12 cellular contexts compared by ENCODE assay signal in the genomic region with DNA sequence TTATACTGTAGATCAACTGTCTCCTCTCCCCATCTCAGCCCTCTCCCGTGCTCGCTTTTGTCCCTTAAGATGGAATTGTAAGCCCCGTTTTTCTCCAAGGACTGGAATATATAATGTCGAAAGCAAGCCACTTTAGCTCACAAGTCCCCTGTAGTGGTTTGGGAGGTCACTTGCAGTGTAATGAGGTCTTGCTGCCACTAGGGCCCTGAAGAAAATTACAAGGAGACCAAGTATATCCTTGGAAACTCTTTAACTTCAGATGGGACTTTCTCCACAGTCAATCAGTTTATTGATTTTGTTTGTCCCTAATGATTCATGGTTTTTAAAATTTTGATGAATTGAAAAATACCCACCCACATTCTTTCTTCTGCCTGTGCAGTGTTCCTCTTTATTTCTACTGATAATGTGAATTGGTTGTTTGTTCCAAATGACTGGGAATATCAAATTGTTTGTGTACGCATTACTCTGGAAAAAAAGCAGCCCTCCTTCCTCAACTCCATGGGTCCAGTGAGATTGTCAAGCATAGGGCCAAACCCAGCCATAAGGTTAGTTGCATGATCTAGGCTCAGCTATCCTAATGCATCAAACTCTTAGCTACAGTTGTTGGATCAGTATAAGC.
DNase-seq lines count a peak whose midpoint lies in the region; ATAC-seq and TF ChIP-seq lines count a peak whose summit lies in the region.
"Had no signal": no experiment of that assay in that cellular context is flagged by ENCODE, and none has a peak within 500 bp of the region (broad histone marks: within the 10 kb centered on the region; RNA-seq: fewer than 3 reads in every experiment).

No MANE protein-coding gene starts in this region.

- no peaks in the 10 kb centered on the region for H3K79me2 ChIP-seq in hepatocyte

- peak; percentile 12 for TF ChIP-seq CTCF in hepatocyte (IDR thresholded peaks at IDR 0.05; ENCODE audit: poor library complexity)
- no peak for TF ChIP-seq CTCF in psoas muscle (IDR thresholded peaks at IDR 0.05)
- TF ChIP-seq CTCF in tibial nerve (IDR thresholded peaks at IDR 0.05) = peak in 2 of 5 experiments; percentile 7 to 35

- intact Hi-C loops in psoas muscle (cut with DNase I) = no loop called here

- TF ChIP-seq EP300 in tibial nerve (IDR thresholded peaks at IDR 0.05) = no peak

- H2AFZ ChIP-seq in hepatocyte = no peak overlapping the region

- no peaks in the 10 kb centered on the region for H3K9me2 ChIP-seq in hepatocyte (replicated peaks; ENCODE audit: insufficient read depth)

- peak; percentile 73 for ATAC-seq in GM21447 (IDR thresholded peaks at IDR 0.05; ENCODE audit: unreplicated experiment)
- ATAC-seq in psoas muscle = no peak
- ATAC-seq in HG02981 (IDR thresholded peaks at IDR 0.05; ENCODE audit: unreplicated experiment) = no peak
- ATAC-seq: left colon had no signal

- H3K9me3 ChIP-seq in NT2/D1 (ENCODE audit: insufficient read depth, low read length) (no peaks in the 10 kb centered on the region), hepatocyte (ENCODE audit: low read depth) (no peaks in the 10 kb centered on the region), psoas muscle (no peaks in the 10 kb centered on the region), tibial nerve (no peaks in the 10 kb centered on the region)

- H3K36me3 ChIP-seq in NT2/D1 (ENCODE audit: insufficient read depth, insufficient read length, low read length) (no peaks in the 10 kb centered on the region), hepatocyte (replicated peaks; ENCODE audit: insufficient read depth, low read depth) (no peaks in the 10 kb centered on the region), psoas muscle (ENCODE audit: insufficient read depth in 1 of 2, low read depth in 1 of 2) (no peaks in the 10 kb centered on the region), tibial nerve (no peaks in the 10 kb centered on the region)

- H3K4me3 ChIP-seq in NT2/D1 (ENCODE audit: insufficient read length, low read depth) = no peak overlapping the region
- no peak overlapping the region for H3K4me3 ChIP-seq in hepatocyte
- no peak overlapping the region for H3K4me3 ChIP-seq in psoas muscle
- no peak overlapping the region for H3K4me3 ChIP-seq in tibial nerve

- H3K27me3 ChIP-seq in NT2/D1 (ENCODE audit: insufficient read depth, insufficient read length) (no peaks in the 10 kb centered on the region), hepatocyte (no peaks in the 10 kb centered on the region), psoas muscle (ENCODE audit: insufficient read depth in 3 of 3, low read length in 2 of 3) (no peaks in the 10 kb centered on the region), tibial nerve (no peaks in the 10 kb centered on the region)

- DNase-seq in COLO829 (ENCODE audit: low spot score) (peak; percentile 14), NT2/D1 (ENCODE audit: low read depth, low spot score) (peak; percentile 18), hepatocyte (ENCODE audit: low spot score) (no peak), psoas muscle (no peak), SKM-1 treated with dmso at 0.1 percent for 144 hours (lab: John Stamatoyannopoulos, UW; ENCODE audit: unreplicated experiment) (no peak), tibial nerve (ENCODE audit: low spot score in 2 of 2) (no peak)
- DNase-seq: activated CD4-positive, CD25-positive, alpha-beta regulatory T cell; EL; left colon; NCI-H2029 treated with DMSO at 0.1 percent for 48 hours had no signal

- H3K4me1 ChIP-seq in NT2/D1 (ENCODE audit: insufficient read depth, insufficient read length) (no peaks in the 10 kb centered on the region), hepatocyte (ENCODE audit: insufficient read depth) (no peaks in the 10 kb centered on the region), psoas muscle (no peaks in the 10 kb centered on the region), tibial nerve (peaks cover 0 to 8% (median 0%) of the 10 kb centered on the region in 4 donors)

- WGBS in hepatocyte (ENCODE audit: low lambda C conversion rate, missing lambda C conversion rate) = 60% methylated on average over 5 of the region's 5 CpGs
- 58 to 65% (median 60%) methylated on average over 5 of the region's 5 CpGs for WGBS in psoas muscle, 3 donors
- WGBS in tibial nerve, 2 donors = 67 to 81% methylated on average over 5 of the region's 5 CpGs

- no peaks in the 10 kb centered on the region for H4K20me1 ChIP-seq in hepatocyte (ENCODE audit: insufficient read depth, poor library complexity, severe bottlenecking)

- no peak overlapping the region for H3K9ac ChIP-seq in NT2/D1 (ENCODE audit: insufficient read length, low read depth)

- no peak overlapping the region for H3K4me2 ChIP-seq in hepatocyte

- no peak for TF ChIP-seq POLR2A in tibial nerve (IDR thresholded peaks at IDR 0.05)

- no peak overlapping the region for H3K27ac ChIP-seq in hepatocyte
- H3K27ac ChIP-seq in psoas muscle = no peak overlapping the region
- no peak overlapping the region for H3K27ac ChIP-seq in tibial nerve

Comparison
In these comparisons a context has a peak if more than half of its experiments do, and no peak if none do; other contexts are left out.
1. DNase-seq: peak in COLO829 (single experiment) and NT2/D1 (single experiment); none in hepatocyte (single experiment), psoas muscle (0 of 2), SKM-1 treated with dmso at 0.1 percent for 144 hours (single experiment) and tibial nerve (0 of 2).